10 cellular contexts compared by ENCODE assay signal in the genomic region with DNA sequence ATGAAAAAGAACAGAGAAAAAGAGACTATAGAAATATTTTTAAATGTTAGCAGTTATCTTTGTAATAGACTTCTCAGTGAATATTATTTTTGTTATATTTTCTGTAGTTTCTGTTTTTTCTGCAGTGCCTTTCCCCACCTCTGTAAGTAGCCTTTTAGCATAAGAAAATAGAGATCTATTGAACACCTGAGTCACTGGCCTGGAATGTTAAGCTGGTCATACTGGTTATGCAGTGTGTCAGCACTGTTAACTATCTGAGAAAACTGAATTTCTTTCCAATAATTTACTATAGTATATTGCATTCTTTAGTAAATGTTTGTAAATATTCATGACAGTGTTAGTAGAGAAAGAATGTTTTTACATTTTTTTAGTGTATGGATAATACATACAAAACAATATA.
DNase-seq lines count a peak whose midpoint lies in the region; ATAC-seq and TF ChIP-seq lines count a peak whose summit lies in the region.
"Had no signal": no experiment of that assay in that cellular context is flagged by ENCODE, and none has a peak within 500 bp of the region (broad histone marks: within the 10 kb centered on the region; RNA-seq: fewer than 3 reads in every experiment).

No MANE protein-coding gene starts in this region.

- no peaks in the 10 kb centered on the region for H3K4me1 Mint-ChIP-seq in nephron progenitor cell

- no peaks in the 10 kb centered on the region for H3K9me3 Mint-ChIP-seq in nephron progenitor cell

- no peak overlapping the region for H3K9ac ChIP-seq in NT2/D1 (ENCODE audit: insufficient read length, low read depth)

- H3K27ac Mint-ChIP-seq in nephron progenitor cell, result peak overlapping the region; percentile 54

- DNase-seq in GM03348 (ENCODE audit: low spot score) (peak; percentile 46), NT2/D1 (ENCODE audit: low read depth, low spot score) (peak; percentile 39), fibroblast of mammary gland (ENCODE audit: low read depth) (peak; percentile 76), nephron progenitor cell (no peak), NCI-H2227 (lab: John Stamatoyannopoulos, UW; ENCODE audit: unreplicated experiment) (no peak), NCI-H2196 (lab: John Stamatoyannopoulos, UW; ENCODE audit: unreplicated experiment) (no peak)
- DNase-seq in stimulated activated CD4-positive, alpha-beta T cell treated with anti-CD3 and anti-CD28 coated beads, Interleukin-2, amount 100 ng/mL, for 24 hours, result no peak
- DNase-seq: DMS 273 treated with DMSO at 0.1 percent for 48 hours, NCI-H1092 treated with DMSO at 0.1 percent for 48 hours had no signal

- H3K27me3 ChIP-seq in NT2/D1 (ENCODE audit: insufficient read depth, insufficient read length), result no peaks in the 10 kb centered on the region

- no peak overlapping the region for H3K4me3 Mint-ChIP-seq in nephron progenitor cell

- H3K9me3 ChIP-seq in NT2/D1 (ENCODE audit: insufficient read depth, low read length), result peaks cover 6% of the 10 kb centered on the region

- ATAC-seq in GM18868 (IDR thresholded peaks at IDR 0.05; ENCODE audit: unreplicated experiment), result no peak

- H3K4me1 ChIP-seq in NT2/D1 (ENCODE audit: insufficient read depth, insufficient read length), result no peaks in the 10 kb centered on the region

- H3K4me3 ChIP-seq in NT2/D1 (ENCODE audit: insufficient read length, low read depth) (no peak overlapping the region), fibroblast of mammary gland (ENCODE audit: control insufficient read depth, low read depth, low read length) (no peak overlapping the region)

- no peaks in the 10 kb centered on the region for H3K27me3 Mint-ChIP-seq in nephron progenitor cell (ENCODE audit: low read depth, poor library complexity)

- TF ChIP-seq CTCF in fibroblast of mammary gland (conservative IDR thresholded peaks at IDR 0.05; ENCODE audit: control insufficient read depth, insufficient read depth, low read depth, low read length) (no peak), nephron progenitor cell (IDR thresholded peaks at IDR 0.05) (no peak)

- H3K36me3 Mint-ChIP-seq in nephron progenitor cell (ENCODE audit: low read depth), result peaks cover 27% of the 10 kb centered on the region

- H3K36me3 ChIP-seq in NT2/D1 (ENCODE audit: insufficient read depth, insufficient read length, low read length), result no peaks in the 10 kb centered on the region

Comparison
In these comparisons a context has a peak if more than half of its experiments do, and no peak if none do; other contexts are left out.
1. DNase-seq: peak in GM03348 (single experiment), NT2/D1 (single experiment) and fibroblast of mammary gland (single experiment); none in nephron progenitor cell (single experiment), NCI-H2227 (single experiment), NCI-H2196 (single experiment) and stimulated activated CD4-positive, alpha-beta T cell treated with anti-CD3 and anti-CD28 coated beads, Interleukin-2, amount 100 ng/mL, for 24 hours (0 of 2).